In the genomic region with DNA sequence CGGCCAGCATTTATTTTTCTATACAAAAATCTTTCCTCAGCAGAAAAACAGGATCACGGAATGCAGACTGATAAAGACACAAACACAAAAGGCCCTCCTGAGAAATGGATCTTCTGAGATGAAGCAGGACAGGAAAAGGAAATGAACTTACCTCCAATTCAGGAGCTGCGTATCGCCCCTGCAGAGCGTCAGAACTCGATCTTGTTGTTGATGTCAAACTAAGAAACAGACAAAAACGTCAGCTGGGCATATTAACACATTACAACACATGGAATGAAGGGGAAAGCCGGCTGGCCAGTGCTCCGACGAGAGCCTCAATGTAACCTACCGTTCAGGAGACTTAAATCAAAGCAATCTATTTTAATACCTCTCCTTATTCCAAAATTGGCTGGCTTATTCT, we compare ENCODE assay signal across 23 cellular contexts.
A peak's percentile ranks its signal among the peaks of the same experiment; 100 is the strongest.
DNase-seq lines count a peak whose midpoint lies in the region; ATAC-seq, FAIRE-seq and TF ChIP-seq lines count a peak whose summit lies in the region.
"Had no signal": no experiment of that assay in that cellular context is flagged by ENCODE, and none has a peak within 500 bp of the region (broad histone marks: within the 10 kb centered on the region; RNA-seq: fewer than 3 reads in every experiment).

No MANE protein-coding gene starts in this region.

- POLR2A ChIA-PET in CD4-positive, alpha-beta T cell (lab: Charles Lee): interaction anchor here (0.7 to 8.7 kb wide), 11 partner anchors 10 to 105 kb away, joined by 3 to 96 read pairs (median 8); partner anchors contain the start of gene SERINC5
- POLR2A ChIA-PET in activated CD8-positive, alpha-beta T cell treated with anti-CD3 and anti-CD28 coated beads, Interleukin-2, amount 10 ng/mL, durations not matched to agents 7 days and 5 days (lab: Charles Lee): interaction anchor here (1.0 kb wide), 1 partner anchor 11 kb away, joined by 3 read pairs; no protein-coding TSS in a partner anchor

- TF ChIP-seq CTCF in CD4-positive, alpha-beta T cell (IDR thresholded peaks at IDR 0.05): no peak
- no peak for TF ChIP-seq CTCF in endodermal cell (conservative IDR thresholded peaks at IDR 0.05)

- H3K4me1 Mint-ChIP-seq in activated CD4-positive, alpha-beta T cell treated with anti-CD3 and anti-CD28 coated beads, Interleukin-2, amount 10 ng/mL, durations not matched to agents 24 days and 14 days: peaks cover 30% of the 10 kb centered on the region
- H3K4me1 Mint-ChIP-seq in CD4-positive, alpha-beta T cell (ENCODE audit: low read depth): peaks cover 78% of the 10 kb centered on the region
- peaks cover 49% of the 10 kb centered on the region for H3K4me1 Mint-ChIP-seq in activated CD8-positive, alpha-beta T cell treated with anti-CD3 and anti-CD28 coated beads, Interleukin-2, amount 10 ng/mL, durations not matched to agents 7 days and 5 days (ENCODE audit: low read depth)
- peaks cover 19% of the 10 kb centered on the region for H3K4me1 Mint-ChIP-seq in endodermal cell

- H3K27me3 ChIP-seq in CD4-positive, alpha-beta T cell (ENCODE audit: control insufficient read depth, insufficient read depth, low read length): no peaks in the 10 kb centered on the region
- H3K27me3 ChIP-seq in endodermal cell (ENCODE audit: control insufficient read depth, insufficient read depth, low read length, poor library complexity, severe bottlenecking) (no peaks in the 10 kb centered on the region), small intestine (ENCODE audit: control insufficient read depth in 2 of 2, insufficient read depth in 2 of 2, low read length in 2 of 2) (no peaks in the 10 kb centered on the region)
- H3K27me3 ChIP-seq: body of pancreas, stomach, tibial nerve had no signal

- H3K36me3 ChIP-seq in endodermal cell (ENCODE audit: control insufficient read depth, insufficient read depth, low read length): peaks cover 91% of the 10 kb centered on the region
- H3K36me3 ChIP-seq in small intestine (ENCODE audit: control insufficient read depth in 2 of 2, insufficient read depth in 2 of 2, low read length in 2 of 2): peaks cover 0 to 8% of the 10 kb centered on the region in 2 donors

- peaks cover 63% of the 10 kb centered on the region for H3K36me3 Mint-ChIP-seq in activated CD4-positive, alpha-beta T cell treated with anti-CD3 and anti-CD28 coated beads, Interleukin-2, amount 10 ng/mL, durations not matched to agents 24 days and 14 days (ENCODE audit: low read depth)
- peaks cover 93% of the 10 kb centered on the region for H3K36me3 Mint-ChIP-seq in CD4-positive, alpha-beta T cell (ENCODE audit: low read depth)
- peaks cover 71% of the 10 kb centered on the region for H3K36me3 Mint-ChIP-seq in activated CD8-positive, alpha-beta T cell treated with anti-CD3 and anti-CD28 coated beads, Interleukin-2, amount 10 ng/mL, durations not matched to agents 7 days and 5 days (ENCODE audit: low read depth)
- H3K36me3 Mint-ChIP-seq in endodermal cell (ENCODE audit: low read depth): peaks cover 71% of the 10 kb centered on the region

- no peaks in the 10 kb centered on the region for H3K9me3 ChIP-seq in CD4-positive, alpha-beta T cell (ENCODE audit: control insufficient read depth, low read length)
- H3K9me3 ChIP-seq in endodermal cell (ENCODE audit: control insufficient read depth, low read length) (no peaks in the 10 kb centered on the region), small intestine (ENCODE audit: control insufficient read depth, low read depth) (no peaks in the 10 kb centered on the region)
- H3K9me3 ChIP-seq: body of pancreas, stomach, tibial nerve had no signal

- peak; percentile 48 for ATAC-seq in CD4-positive, alpha-beta T cell (ENCODE audit: poor library complexity)
- no peak for ATAC-seq in activated CD8-positive, alpha-beta T cell treated with anti-CD3 and anti-CD28 coated beads, Interleukin-2, amount 10 ng/mL, durations not matched to agents 7 days and 5 days
- ATAC-seq: body of pancreas had no signal

- H3K4me1 ChIP-seq in endodermal cell (ENCODE audit: control insufficient read depth, insufficient read depth, low read length) (no peaks in the 10 kb centered on the region), small intestine (ENCODE audit: control insufficient read depth in 2 of 2, insufficient read depth in 1 of 2, low read depth in 1 of 2, low read length in 1 of 2) (no peaks in the 10 kb centered on the region)

- intact Hi-C loops in activated CD4-positive, alpha-beta T cell treated with anti-CD3 and anti-CD28 coated beads, Interleukin-2, amount 10 ng/mL, durations not matched to agents 24 days and 14 days (cut with micrococcal nuclease): no loop called here
- intact Hi-C loops in CD4-positive, alpha-beta T cell (cut with DNase I, micrococcal nuclease): loop anchor here in 1 of 2 experiments (5.0 kb wide), 1 partner anchor 57 kb away; no protein-coding TSS in a partner anchor

- H3K27ac ChIP-seq in CD4-positive, alpha-beta T cell (ENCODE audit: low read depth, low read length): peak overlapping the region; percentile 68
- no peak overlapping the region for H3K27ac ChIP-seq in endodermal cell (ENCODE audit: low read depth, low read length)
- H3K27ac ChIP-seq in small intestine (ENCODE audit: low read depth in 1 of 2, low read length in 1 of 2): no peak overlapping the region
- H3K27ac ChIP-seq: body of pancreas, GM23248 had no signal

- CTCF ChIA-PET in CD4-positive, alpha-beta T cell (lab: Charles Lee): interaction anchor here (1.0 kb wide), 1 partner anchor 14 kb away, joined by 3 read pairs; no protein-coding TSS in a partner anchor
- CTCF ChIA-PET in activated CD8-positive, alpha-beta T cell treated with anti-CD3 and anti-CD28 coated beads, Interleukin-2, amount 10 ng/mL, durations not matched to agents 7 days and 5 days (lab: Charles Lee): no interaction called here

- no peak for FAIRE-seq in small intestine (lab: Jason Lieb, UNC)
- FAIRE-seq: A204.1 had no signal

- no peak overlapping the region for H3K9ac ChIP-seq in endodermal cell (ENCODE audit: extremely low read depth, low read length, poor library complexity, severe bottlenecking)
- H3K9ac ChIP-seq: GM23248 had no signal

- no peak overlapping the region for H3K4me3 ChIP-seq in endodermal cell (ENCODE audit: low read length)
- no peak overlapping the region for H3K4me3 ChIP-seq in small intestine (ENCODE audit: low read depth in 1 of 2, low read length in 2 of 2)
- H3K4me3 ChIP-seq: body of pancreas, GM23248, stomach, tibial nerve had no signal

- H3K27ac Mint-ChIP-seq in activated CD4-positive, alpha-beta T cell treated with anti-CD3 and anti-CD28 coated beads, Interleukin-2, amount 10 ng/mL, durations not matched to agents 24 days and 14 days: peak overlapping the region; percentile 17
- H3K27ac Mint-ChIP-seq in CD4-positive, alpha-beta T cell: peak overlapping the region; percentile 98
- H3K27ac Mint-ChIP-seq in activated CD8-positive, alpha-beta T cell treated with anti-CD3 and anti-CD28 coated beads, Interleukin-2, amount 10 ng/mL, durations not matched to agents 7 days and 5 days: peak overlapping the region; percentile 67
- H3K27ac Mint-ChIP-seq in endodermal cell: peak overlapping the region; percentile 69
- H3K27ac Mint-ChIP-seq: activated B cell treated with CpG ODN at 0.5 μM for 24 hours, B cell had no signal

- no peak overlapping the region for H3K4me3 Mint-ChIP-seq in activated CD4-positive, alpha-beta T cell treated with anti-CD3 and anti-CD28 coated beads, Interleukin-2, amount 10 ng/mL, durations not matched to agents 24 days and 14 days
- peak overlapping the region; percentile 46 for H3K4me3 Mint-ChIP-seq in CD4-positive, alpha-beta T cell
- no peak overlapping the region for H3K4me3 Mint-ChIP-seq in activated CD8-positive, alpha-beta T cell treated with anti-CD3 and anti-CD28 coated beads, Interleukin-2, amount 10 ng/mL, durations not matched to agents 7 days and 5 days
- no peak overlapping the region for H3K4me3 Mint-ChIP-seq in endodermal cell
- H3K4me3 Mint-ChIP-seq: activated B cell treated with CpG ODN at 0.5 μM for 24 hours, B cell had no signal

- no peaks in the 10 kb centered on the region for H3K27me3 Mint-ChIP-seq in activated CD4-positive, alpha-beta T cell treated with anti-CD3 and anti-CD28 coated beads, Interleukin-2, amount 10 ng/mL, durations not matched to agents 24 days and 14 days
- H3K27me3 Mint-ChIP-seq in CD4-positive, alpha-beta T cell: no peaks in the 10 kb centered on the region
- no peaks in the 10 kb centered on the region for H3K27me3 Mint-ChIP-seq in activated CD8-positive, alpha-beta T cell treated with anti-CD3 and anti-CD28 coated beads, Interleukin-2, amount 10 ng/mL, durations not matched to agents 7 days and 5 days (ENCODE audit: low read depth)
- no peaks in the 10 kb centered on the region for H3K27me3 Mint-ChIP-seq in endodermal cell (ENCODE audit: insufficient read depth)
- H3K27me3 Mint-ChIP-seq: activated B cell treated with CpG ODN at 0.5 μM for 24 hours, B cell had no signal

- 94 to 97% methylated on average over 5 to 11 of the region's 11 CpGs for WGBS in endodermal cell (ENCODE audit: insufficient coverage in 1 of 2, insufficient read length in 1 of 2), 2 experiments
- WGBS in small intestine, 3 donors: 78 to 92% (median 84%) methylated on average over 11 of the region's 11 CpGs

- no peak for DNase-seq in activated CD4-positive, alpha-beta T cell treated with anti-CD3 and anti-CD28 coated beads, Interleukin-2, amount 10 ng/mL, durations not matched to agents 24 days and 14 days
- DNase-seq in activated CD4-positive, alpha-beta T cell treated with anti-CD3 and anti-CD28 coated beads for 1 hour: no peak
- peak in 3 of 10 experiments; percentile 20 to 65 (median 49) for DNase-seq in CD4-positive, alpha-beta T cell
- DNase-seq in activated CD8-positive, alpha-beta T cell treated with anti-CD3 and anti-CD28 coated beads, Interleukin-2, amount 10 ng/mL, durations not matched to agents 7 days and 5 days: no peak
- no peak for DNase-seq in endodermal cell
- DNase-seq in small intestine: no peak
- no peak for DNase-seq in NCI-H526 (lab: John Stamatoyannopoulos, UW)
- DNase-seq in NCI-H1930 (lab: John Stamatoyannopoulos, UW): no peak
- DNase-seq: activated B cell treated with CpG ODN at 0.5 μM for 24 hours; body of pancreas; GM23248; KBM-7; mammary epithelial cell; MM.1S; NCI-H1417 treated with DMSO at 0.1 percent for 48 hours; NCI-H510A; nucleus accumbens; stimulated activated CD4-positive, alpha-beta T cell treated with anti-CD3 and anti-CD28 coated beads, Interleukin-2, amount 100 ng/mL, for 48 hours; stomach; T-helper 9 cell had no signal

- H3K9me3 Mint-ChIP-seq in activated CD4-positive, alpha-beta T cell treated with anti-CD3 and anti-CD28 coated beads, Interleukin-2, amount 10 ng/mL, durations not matched to agents 24 days and 14 days: no peaks in the 10 kb centered on the region
- H3K9me3 Mint-ChIP-seq in CD4-positive, alpha-beta T cell: no peaks in the 10 kb centered on the region
- no peaks in the 10 kb centered on the region for H3K9me3 Mint-ChIP-seq in activated CD8-positive, alpha-beta T cell treated with anti-CD3 and anti-CD28 coated beads, Interleukin-2, amount 10 ng/mL, durations not matched to agents 7 days and 5 days (ENCODE audit: insufficient read depth)
- H3K9me3 Mint-ChIP-seq in endodermal cell: no peaks in the 10 kb centered on the region
- H3K9me3 Mint-ChIP-seq: activated B cell treated with CpG ODN at 0.5 μM for 24 hours had no signal

Comparison
In these comparisons a context has a peak if more than half of its experiments do, and no peak if none do; other contexts are left out.
1. H3K27ac Mint-ChIP-seq: peak in every context shown above with its lines; median percentile 98 in CD4-positive, alpha-beta T cell; 69 in endodermal cell; 67 in activated CD8-positive, alpha-beta T cell treated with anti-CD3 and anti-CD28 coated beads, Interleukin-2, amount 10 ng/mL, durations not matched to agents 7 days and 5 days; 17 in activated CD4-positive, alpha-beta T cell treated with anti-CD3 and anti-CD28 coated beads, Interleukin-2, amount 10 ng/mL, durations not matched to agents 24 days and 14 days.